ENCODE assay signal across 8 cellular contexts in genomic region chr5:176536132-176536901, GRCh38. TPM values are rescaled to one million over a fixed set of nuclear protein-coding genes. Genes with fewer than 3 reads are reported as not detected.
DNase-seq lines count a peak whose midpoint lies in the region; ATAC-seq, FAIRE-seq and TF ChIP-seq lines count a peak whose summit lies in the region.

No MANE protein-coding gene starts in this region.

- under 1% methylated on average over 33 of the region's 43 CpGs for WGBS in hepatocyte (ENCODE audit: low lambda C conversion rate, missing lambda C conversion rate)
- 2 to 3% methylated on average over 33 to 43 of the region's 43 CpGs for WGBS in aorta, 2 donors

- no peaks in the 10 kb centered on the region for H3K27me3 Mint-ChIP-seq in T-helper 2 cell treated with Interferon-gamma antibody and Interleukin-4, amounts not matched to agents 5 μg/mL and 100 μg/mL, for 36 hours (ENCODE audit: low read depth)
- no peaks in the 10 kb centered on the region for H3K27me3 Mint-ChIP-seq in astrocyte (ENCODE audit: low read depth, unreplicated experiment)

- DNase-seq in AG04450 (ENCODE audit: low read depth, low spot score) (no peak), LoVo (ENCODE audit: low spot score) (peak; percentile 67), astrocyte (ENCODE audit: low read depth) (peak; percentile 65), hepatocyte (ENCODE audit: low spot score) (peak; percentile 85), putamen (ENCODE audit: low spot score) (peak; percentile 77), aorta (peak; percentile 91 to 92)
- DNase-seq in T-helper 2 cell treated with Interferon-gamma antibody and Interleukin-4, amounts not matched to agents 5 μg/mL and 100 μg/mL, for 36 hours (ENCODE audit: low spot score): peak; percentile 80

- H3K79me2 ChIP-seq in astrocyte (ENCODE audit: insufficient read depth, low read length): peaks cover 52% of the 10 kb centered on the region
- H3K79me2 ChIP-seq in hepatocyte: peaks cover 59% of the 10 kb centered on the region

- H3K27ac Mint-ChIP-seq in T-helper 2 cell treated with Interferon-gamma antibody and Interleukin-4, amounts not matched to agents 5 μg/mL and 100 μg/mL, for 36 hours: peak overlapping the region; percentile 95
- H3K27ac Mint-ChIP-seq in astrocyte (ENCODE audit: unreplicated experiment): peak overlapping the region; percentile 75

- H3K9me2 ChIP-seq in hepatocyte (replicated peaks; ENCODE audit: insufficient read depth): no peaks in the 10 kb centered on the region

- peaks cover 30% of the 10 kb centered on the region for H3K36me3 Mint-ChIP-seq in T-helper 2 cell treated with Interferon-gamma antibody and Interleukin-4, amounts not matched to agents 5 μg/mL and 100 μg/mL, for 36 hours (ENCODE audit: low read depth)
- H3K36me3 Mint-ChIP-seq in astrocyte (ENCODE audit: low read depth, unreplicated experiment): peaks cover 5% of the 10 kb centered on the region

- peak overlapping the region; percentile 94 for H3K27ac ChIP-seq in AG04450 (ENCODE audit: low read depth, low read length)
- peak overlapping the region; percentile 90 for H3K27ac ChIP-seq in astrocyte (ENCODE audit: low read depth, low read length)
- H3K27ac ChIP-seq in hepatocyte: peak overlapping the region; percentile 96
- peak overlapping the region in 1 of 2 donors; percentile 25 for H3K27ac ChIP-seq in aorta (ENCODE audit: low read depth in 1 of 2, low read length in 2 of 2)

- no peak for FAIRE-seq in astrocyte (lab: Jason Lieb, UNC)

- H3K4me2 ChIP-seq in astrocyte (ENCODE audit: low read length): peak overlapping the region; percentile 91
- peak overlapping the region; percentile 95 for H3K4me2 ChIP-seq in hepatocyte

- ATAC-seq in GM18909 (IDR thresholded peaks at IDR 0.05; ENCODE audit: poor library complexity, unreplicated experiment) (peak; percentile 26), aorta (ENCODE audit: low FRiP score) (peak; percentile 72)

- H3K27me3 ChIP-seq in AG04450 (ENCODE audit: control insufficient read depth, insufficient read depth, low read length) (no peaks in the 10 kb centered on the region), astrocyte (ENCODE audit: insufficient read depth, low read length) (no peaks in the 10 kb centered on the region), hepatocyte (no peaks in the 10 kb centered on the region), aorta (ENCODE audit: control insufficient read depth in 1 of 2, insufficient read depth in 2 of 2, low read length in 1 of 2) (no peaks in the 10 kb centered on the region)

- H2AFZ ChIP-seq in astrocyte (ENCODE audit: low read depth, low read length) (peak overlapping the region; percentile 9), hepatocyte (peak overlapping the region; percentile 50)

- peaks cover 55% of the 10 kb centered on the region for H3K4me1 Mint-ChIP-seq in T-helper 2 cell treated with Interferon-gamma antibody and Interleukin-4, amounts not matched to agents 5 μg/mL and 100 μg/mL, for 36 hours (ENCODE audit: low read depth)
- peaks cover 27% of the 10 kb centered on the region for H3K4me1 Mint-ChIP-seq in astrocyte (ENCODE audit: low read depth, unreplicated experiment)

- H4K20me1 ChIP-seq in astrocyte (ENCODE audit: insufficient read depth, low read length) (peaks cover 43% of the 10 kb centered on the region), hepatocyte (ENCODE audit: insufficient read depth, poor library complexity, severe bottlenecking) (peaks cover 42% of the 10 kb centered on the region)

- H3K4me1 ChIP-seq in astrocyte (ENCODE audit: insufficient read depth, low read length) (peaks cover 29% of the 10 kb centered on the region), hepatocyte (ENCODE audit: insufficient read depth) (peaks cover 39% of the 10 kb centered on the region), aorta (ENCODE audit: control insufficient read depth in 1 of 2, insufficient read depth in 2 of 2, low read length in 2 of 2) (no peaks in the 10 kb centered on the region)

- H3K9me3 ChIP-seq in AG04450 (ENCODE audit: control insufficient read depth, insufficient read depth, low read length) (no peaks in the 10 kb centered on the region; the same call in 1 of the 2 replicates), astrocyte (ENCODE audit: insufficient read depth, low read depth, low read length) (no peaks in the 10 kb centered on the region), hepatocyte (ENCODE audit: low read depth) (no peaks in the 10 kb centered on the region), aorta (ENCODE audit: control insufficient read depth, low read length) (no peaks in the 10 kb centered on the region)

- intact Hi-C loops in aorta (cut with DNase I): loop anchor here (5.0 to 10.0 kb wide), 5 partner anchors 89 to 169 kb away; partner anchors contain the start of genes CLTB (in 2 of the 2), ARL10 (in 1 of the 2), FAF2 (in 1 of the 2) and HIGD2A (in 1 of the 2)

- POLR2A ChIA-PET in AG04450 (lab: Yijun Ruan, JAX): interaction anchor here (0.7 to 2.3 kb wide), 12 partner anchors 14 to 1668 kb away, joined by 3 to 15 read pairs (median 6); partner anchors contain the start of genes CLTB, EIF4E1B, FAF2 and HNRNPAB

- CTCF ChIA-PET in AG04450 (lab: Charles Lee): interaction anchor here (0.7 to 7.3 kb wide), 4 partner anchors 37 to 125 kb away, joined by 3 to 41 read pairs (median 6); partner anchors contain the start of gene FAF2

- no peaks in the 10 kb centered on the region for H3K36me3 ChIP-seq in astrocyte (ENCODE audit: insufficient read depth, low read length)
- H3K36me3 ChIP-seq in hepatocyte (replicated peaks; ENCODE audit: insufficient read depth, low read depth): no peaks in the 10 kb centered on the region
- H3K36me3 ChIP-seq in aorta (ENCODE audit: control insufficient read depth in 1 of 2, insufficient read depth in 2 of 2, low read length in 1 of 2): no peaks in the 10 kb centered on the region

- peak overlapping the region; percentile 99 for H3K4me3 Mint-ChIP-seq in T-helper 2 cell treated with Interferon-gamma antibody and Interleukin-4, amounts not matched to agents 5 μg/mL and 100 μg/mL, for 36 hours
- peak overlapping the region; percentile 94 for H3K4me3 Mint-ChIP-seq in astrocyte (ENCODE audit: unreplicated experiment)

- H3K9ac ChIP-seq in astrocyte (ENCODE audit: low read length): peak overlapping the region; percentile 91

- peak overlapping the region; percentile 90 for H3K4me3 ChIP-seq in AG04450 (ENCODE audit: low read depth, low read length)
- peak overlapping the region; percentile 88 for H3K4me3 ChIP-seq in astrocyte (ENCODE audit: insufficient read depth, low read depth, low read length)
- H3K4me3 ChIP-seq in hepatocyte: peak overlapping the region; percentile 100
- peak overlapping the region; percentile 68 to 89 for H3K4me3 ChIP-seq in aorta (ENCODE audit: low read length in 2 of 2)

- no peak for TF ChIP-seq CTCF in AG04450 (IDR thresholded peaks at IDR 0.05; ENCODE audit: low read depth, low read length)
- TF ChIP-seq CTCF in astrocyte (IDR thresholded peaks at IDR 0.05; ENCODE audit: insufficient read depth, low read depth, low read length): no peak
- TF ChIP-seq CTCF in hepatocyte (IDR thresholded peaks at IDR 0.05; ENCODE audit: poor library complexity): no peak

- H3K9me3 Mint-ChIP-seq in T-helper 2 cell treated with Interferon-gamma antibody and Interleukin-4, amounts not matched to agents 5 μg/mL and 100 μg/mL, for 36 hours: no peaks in the 10 kb centered on the region
- H3K9me3 Mint-ChIP-seq in astrocyte (ENCODE audit: unreplicated experiment): no peaks in the 10 kb centered on the region

RNA-seq across cellular contexts. Expression of gene RNF44, which starts 0.9 kb away (rescaled TPM):
- 4.0 and 4.5 TPM in 2 replicates for polyA plus RNA-seq in AG04450 (2011; rRNA removed)
- 4.6 and 5.8 TPM in 2 replicates for polyA minus RNA-seq in AG04450 (2011; rRNA and poly(A)+ RNA removed)
- 47.8 and 59.8 TPM in 2 replicates for total RNA-seq in astrocyte
- total RNA-seq in hepatocyte: 9.5 and 13.0 TPM in 2 replicates
- polyA plus RNA-seq in hepatocyte: 17.4 and 19.6 TPM in 2 replicates
- total RNA-seq in aorta: 10 to 100 TPM; 23.2 to 40.6 TPM
- polyA plus RNA-seq in aorta: 10 to 100 TPM in 1 of 2 donors, 1 to 10 TPM in 1; 8.5 to 13.4 TPM

RNA-seq across cellular contexts. Expression of gene CDHR2, which starts 12.8 kb away (rescaled TPM):
- polyA plus RNA-seq in AG04450 (2011; rRNA removed) (not detected in 2 replicates), hepatocyte (16.3 and 28.3 TPM in 2 replicates), aorta (10 to 100 TPM in 1 of 2 donors, under 1 TPM in 1; 0.08 to 21.5 TPM)
- not detected in 2 replicates for polyA minus RNA-seq in AG04450 (2011; rRNA and poly(A)+ RNA removed)
- total RNA-seq in astrocyte (0.43 and 0.50 TPM in 2 replicates), hepatocyte (24.8 and 29.8 TPM in 2 replicates), aorta (not detected)

Comparison
In these comparisons a context has a peak if more than half of its experiments do, and no peak if none do; other contexts are left out.
1. RNA of gene CDHR2, which starts 12.8 kb away (total RNA-seq): 24.8 to 29.8 TPM in hepatocyte; 0.43 to 0.50 TPM in astrocyte and not detected in aorta; every median in the first group is over 10 times any median in the second.
2. Peak in every context shown above with its lines, with median percentiles within 50 percentile points of each other: H3K4me3 ChIP-seq.